Comparison of ENCODE assay signal across 18 cellular contexts in genomic region chr9:112242147-112242804, GRCh38.
"Had no signal": no experiment of that assay in that cellular context is flagged by ENCODE, and none has a peak within 500 bp of the region (broad histone marks: within the 10 kb centered on the region; RNA-seq: fewer than 3 reads in every experiment).

No MANE protein-coding gene starts in this region.

- H3K9me3 Mint-ChIP-seq: endodermal cell, neural crest cell had no signal

- H3K36me3 ChIP-seq: colonic mucosa, ovary, right atrium auricular region, uterus had no signal

- H3K27me3 ChIP-seq: colonic mucosa, hepatocyte, ovary, right atrium auricular region, upper lobe of left lung, uterus had no signal

- H3K27me3 Mint-ChIP-seq: naive thymus-derived CD4-positive, alpha-beta T cell had no signal

- H3K4me3 Mint-ChIP-seq: endodermal cell; naive thymus-derived CD4-positive, alpha-beta T cell; neural crest cell had no signal

- FAIRE-seq: endothelial cell of umbilical vein, small intestine had no signal

- H3K27ac ChIP-seq: colonic mucosa, hepatocyte, ovary, right atrium auricular region, upper lobe of left lung, uterus had no signal

- H3K4me3 ChIP-seq: colonic mucosa, hepatocyte, ovary, right atrium auricular region, upper lobe of left lung, uterus had no signal

- DNase-seq: colonic mucosa; dermis blood vessel endothelial cell; endodermal cell; foreskin melanocyte; head of caudate nucleus; mesendoderm; naive thymus-derived CD4-positive, alpha-beta T cell; ovary; small intestine; stimulated activated CD4-positive, alpha-beta T cell treated with anti-CD3 and anti-CD28 coated beads, Interleukin-12 subunit alpha, Interleukin-12 subunit beta, amount 100 ng/mL, for 4 hours; stimulated activated CD4-positive, alpha-beta T cell treated with anti-CD3 and anti-CD28 coated beads, Interleukin-2, amount 100 ng/mL, for 48 hours; stimulated activated naive CD4-positive, alpha-beta T cell treated with Interleukin-2 at 50 U/mL for 16 hours; upper lobe of left lung; uterus had no signal

- H3K9me3 ChIP-seq: colonic mucosa, ovary, right atrium auricular region, upper lobe of left lung, uterus had no signal

- H3K4me1 Mint-ChIP-seq: neural crest cell had no signal

- ATAC-seq: naive thymus-derived CD4-positive, alpha-beta T cell had no signal

- H3K27ac Mint-ChIP-seq: endodermal cell; naive thymus-derived CD4-positive, alpha-beta T cell had no signal

- H3K4me1 ChIP-seq: colonic mucosa, right atrium auricular region, upper lobe of left lung had no signal
